ENCODE assay signal across 24 cellular contexts in genomic region chr3:145780301-145780700, GRCh38.
"Had no signal": no experiment of that assay in that cellular context is flagged by ENCODE, and none has a peak within 500 bp of the region (broad histone marks: within the 10 kb centered on the region; RNA-seq: fewer than 3 reads in every experiment).

No MANE protein-coding gene starts in this region.

- H3K4me3 ChIP-seq: left lung, lower lobe of right lung, ovary, right atrium auricular region, spleen, tibial nerve, uterus had no signal

- H3K4me1 Mint-ChIP-seq: naive B cell; natural killer cell; nephron progenitor cell; stimulated activated effector memory CD8-positive, alpha-beta T cell treated with anti-CD3 and anti-CD28 coated beads, Interleukin-12 subunit alpha, Interleukin-12 subunit beta, amount 100 ng/mL, for 72 hours; stimulated activated naive CD8-positive, alpha-beta T cell treated with anti-CD3 and anti-CD28 coated beads, Interleukin-15, amount 100 ng/mL, for 72 hours had no signal

- H3K36me3 Mint-ChIP-seq: naive B cell; natural killer cell; stimulated activated effector memory CD8-positive, alpha-beta T cell treated with anti-CD3 and anti-CD28 coated beads, Interleukin-12 subunit alpha, Interleukin-12 subunit beta, amount 100 ng/mL, for 72 hours; type B pancreatic cell had no signal

- H3K27ac ChIP-seq: left lung, lower lobe of right lung, ovary, right atrium auricular region, spleen, tibial nerve, uterus had no signal

- DNase-seq: hippocampal formation; kidney; left colon; left lung; lower lobe of right lung; mammary epithelial cell; mesenchymal stem cell; naive B cell; natural killer cell; nephron progenitor cell; ovary; small intestine; spleen; stimulated activated CD4-positive, alpha-beta T cell treated with anti-CD3 and anti-CD28 coated beads, Interleukin-4, amount 100 ng/mL, for 24 hours; stimulated activated naive CD4-positive, alpha-beta T cell treated with Interleukin-2 at 50 U/mL for 16 hours; stimulated activated naive CD8-positive, alpha-beta T cell treated with anti-CD3 and anti-CD28 coated beads, Interleukin-15, amount 100 ng/mL, for 72 hours; substantia nigra; uterus had no signal

- H3K27ac Mint-ChIP-seq: naive B cell; natural killer cell; nephron progenitor cell; progenitor cell of endocrine pancreas; stimulated activated effector memory CD8-positive, alpha-beta T cell treated with anti-CD3 and anti-CD28 coated beads, Interleukin-12 subunit alpha, Interleukin-12 subunit beta, amount 100 ng/mL, for 72 hours; stimulated activated naive CD8-positive, alpha-beta T cell treated with anti-CD3 and anti-CD28 coated beads, Interleukin-15, amount 100 ng/mL, for 72 hours; type B pancreatic cell had no signal

- H3K27me3 Mint-ChIP-seq: naive B cell; progenitor cell of endocrine pancreas; stimulated activated naive CD8-positive, alpha-beta T cell treated with anti-CD3 and anti-CD28 coated beads, Interleukin-15, amount 100 ng/mL, for 72 hours; type B pancreatic cell had no signal

- H3K9me3 ChIP-seq: left lung, lower lobe of right lung, ovary, right atrium auricular region, spleen, tibial nerve, uterus had no signal

- H3K36me3 ChIP-seq: left lung, lower lobe of right lung, ovary, right atrium auricular region, spleen, tibial nerve, uterus had no signal

- ATAC-seq: left colon; left lung; lower lobe of right lung; natural killer cell; sciatic nerve; stimulated activated effector memory CD8-positive, alpha-beta T cell treated with anti-CD3 and anti-CD28 coated beads, Interleukin-12 subunit alpha, Interleukin-12 subunit beta, amount 100 ng/mL, for 72 hours; stimulated activated naive CD8-positive, alpha-beta T cell treated with anti-CD3 and anti-CD28 coated beads, Interleukin-15, amount 100 ng/mL, for 72 hours had no signal

- H3K4me3 Mint-ChIP-seq: naive B cell; natural killer cell; nephron progenitor cell; stimulated activated effector memory CD8-positive, alpha-beta T cell treated with anti-CD3 and anti-CD28 coated beads, Interleukin-12 subunit alpha, Interleukin-12 subunit beta, amount 100 ng/mL, for 72 hours; stimulated activated naive CD8-positive, alpha-beta T cell treated with anti-CD3 and anti-CD28 coated beads, Interleukin-15, amount 100 ng/mL, for 72 hours; type B pancreatic cell had no signal

- H3K27me3 ChIP-seq: left lung, ovary, right atrium auricular region, spleen, tibial nerve, uterus had no signal

- H3K4me1 ChIP-seq: left lung, lower lobe of right lung, right atrium auricular region, spleen, tibial nerve, uterus had no signal

- H3K9me3 Mint-ChIP-seq: nephron progenitor cell; stimulated activated naive CD8-positive, alpha-beta T cell treated with anti-CD3 and anti-CD28 coated beads, Interleukin-15, amount 100 ng/mL, for 72 hours; type B pancreatic cell had no signal
